Comparison of ENCODE assay signal across 8 cellular contexts in the genomic region with DNA sequence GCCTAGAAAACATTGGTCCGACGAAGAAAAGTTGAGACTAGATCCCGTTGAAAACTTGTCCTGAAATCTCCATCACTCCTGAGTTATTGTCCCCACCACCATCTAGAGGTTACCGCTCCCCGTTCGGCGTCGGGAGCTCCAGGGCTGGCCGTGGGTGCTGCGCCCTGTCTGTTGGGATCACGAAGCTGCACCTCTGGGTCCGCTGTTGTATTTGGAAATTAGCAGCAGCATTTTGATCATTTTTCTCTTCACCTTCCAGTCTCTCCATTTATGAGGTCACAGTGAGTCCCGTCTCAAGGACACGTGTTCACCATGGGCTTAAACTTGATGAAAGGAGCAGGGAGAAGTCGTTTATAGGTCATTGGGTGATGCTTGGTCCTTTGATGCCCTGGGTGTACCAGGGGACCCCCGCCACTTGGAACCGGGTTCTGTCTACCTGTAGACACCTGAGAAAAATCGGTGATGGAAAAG. TPM values are rescaled to one million over a fixed set of nuclear protein-coding genes. Genes with fewer than 3 reads are reported as not detected.
DNase-seq lines count a peak whose midpoint lies in the region; ATAC-seq and TF ChIP-seq lines count a peak whose summit lies in the region.

No MANE protein-coding gene starts in this region.

- H2BK120ac ChIP-seq in mesendoderm (ENCODE audit: low read depth, low read length): no peak overlapping the region

- H3K27me3 Mint-ChIP-seq in HFFc6 (ENCODE audit: insufficient read depth) (no peaks in the 10 kb centered on the region; the same call in none of the 2 replicates), brain (peaks cover 7% of the 10 kb centered on the region)

- DNase-seq in A673 (ENCODE audit: low spot score) (no peak), HFFc6 (no peak), mesendoderm (no peak), uterus (no peak), NCI-H2171 treated with DMSO at 0.1 percent for 48 hours (lab: John Stamatoyannopoulos, UW) (no peak)

- WGBS in mesendoderm (ENCODE audit: extremely low coverage, insufficient coverage, low lambda C conversion rate): no CpG with 5 or more reads among the region's 18 CpGs

- H3K56ac ChIP-seq in mesendoderm (ENCODE audit: low read length): peak overlapping the region; percentile 90

- H3K27ac Mint-ChIP-seq in HFFc6: peak overlapping the region; percentile 79
- peak overlapping the region; percentile 84 to 99 (median 96) for H3K27ac Mint-ChIP-seq in brain

- ATAC-seq in HG02678 (IDR thresholded peaks at IDR 0.05; ENCODE audit: unreplicated experiment) (no peak), HG02973 (IDR thresholded peaks at IDR 0.05; ENCODE audit: unreplicated experiment) (no peak)

- H3K36me3 ChIP-seq in A673 (ENCODE audit: insufficient read depth, low read length, poor library complexity, severe bottlenecking): peaks cover 24% of the 10 kb centered on the region
- peaks cover 9% of the 10 kb centered on the region for H3K36me3 ChIP-seq in mesendoderm (ENCODE audit: control insufficient read depth, insufficient read depth, low read length)
- no peaks in the 10 kb centered on the region for H3K36me3 ChIP-seq in uterus

- no peak overlapping the region for H2BK15ac ChIP-seq in mesendoderm (replicated peaks; ENCODE audit: low read depth)

- no peaks in the 10 kb centered on the region for H3K4me1 ChIP-seq in A673 (ENCODE audit: insufficient read depth, low read length, poor library complexity, severe bottlenecking)
- H3K4me1 ChIP-seq in mesendoderm (ENCODE audit: control insufficient read depth, low read depth, low read length): peaks cover 5% of the 10 kb centered on the region
- peaks cover 8 to 9% of the 10 kb centered on the region in 2 donors for H3K4me1 ChIP-seq in uterus

- peak overlapping the region; percentile 99 for H3K4ac ChIP-seq in mesendoderm (ENCODE audit: low read depth, low read length)

- no peak overlapping the region for H4K8ac ChIP-seq in mesendoderm (ENCODE audit: low read depth, low read length)

- peak overlapping the region; percentile 54 for H3K23ac ChIP-seq in mesendoderm (ENCODE audit: low read length)

- CTCF ChIA-PET in A673 (lab: Charles Lee): interaction anchor here (1.0 kb wide), 1 partner anchor 769 kb away, joined by 5 read pairs; no protein-coding TSS in a partner anchor

- H3K4me3 Mint-ChIP-seq in HFFc6 (peak overlapping the region; percentile 95), brain (peak overlapping the region; percentile 91 to 99 (median 98))

- peaks cover 31% of the 10 kb centered on the region for H3K79me2 ChIP-seq in mesendoderm (ENCODE audit: control insufficient read depth, insufficient read depth, low read length)

- H2BK5ac ChIP-seq in mesendoderm (ENCODE audit: low read length): no peak overlapping the region

- H3K4me2 ChIP-seq in mesendoderm (ENCODE audit: low read length): peak overlapping the region; percentile 82

- TF ChIP-seq CTCF in A673 (conservative IDR thresholded peaks at IDR 0.05; ENCODE audit: low read depth, low read length) (no peak), HFFc6 (IDR thresholded peaks at IDR 0.05) (no peak), brain (conservative IDR thresholded peaks at IDR 0.05) (no peak), uterus (IDR thresholded peaks at IDR 0.05) (no peak)

- peaks cover 38% of the 10 kb centered on the region for H3K36me3 Mint-ChIP-seq in HFFc6 (ENCODE audit: low read depth)
- H3K36me3 Mint-ChIP-seq in brain: peaks cover 29% of the 10 kb centered on the region

- H3K27me3 ChIP-seq in A673 (replicated peaks; ENCODE audit: insufficient read depth, low read depth, low read length, poor library complexity) (no peaks in the 10 kb centered on the region), mesendoderm (ENCODE audit: insufficient read depth, low read length, poor library complexity) (no peaks in the 10 kb centered on the region), uterus (no peaks in the 10 kb centered on the region)

- intact Hi-C loops in A673 (cut with micrococcal nuclease; ENCODE audit: unreplicated experiment) (loop anchor here (5.0 kb wide), 3 partner anchors 297 to 818 kb away; a partner anchor contains a TSS), uterus (cut with DNase I; ENCODE audit: low total_unique reads) (no loop called here)

- no peak for TF ChIP-seq POLR2A in uterus (IDR thresholded peaks at IDR 0.05)

- H3K79me1 ChIP-seq in mesendoderm (ENCODE audit: low read length): peaks cover 20% of the 10 kb centered on the region

- H3K9me3 ChIP-seq in A673 (ENCODE audit: low read depth, low read length, poor library complexity, severe bottlenecking): no peaks in the 10 kb centered on the region
- H3K9me3 ChIP-seq in uterus: no peaks in the 10 kb centered on the region

- peak overlapping the region; percentile 90 for H3K9ac ChIP-seq in mesendoderm (ENCODE audit: low read length)

- H3K4me1 Mint-ChIP-seq in HFFc6 (ENCODE audit: low read depth) (peaks cover 54% of the 10 kb centered on the region), brain (peaks cover 61% of the 10 kb centered on the region)

- peak overlapping the region; percentile 1 for H2AK5ac ChIP-seq in mesendoderm (ENCODE audit: low read length)

- H3K27ac ChIP-seq in A673 (ENCODE audit: low read depth, low read length, poor library complexity, severe bottlenecking) (peak overlapping the region; percentile 70), mesendoderm (ENCODE audit: low read depth, low read length) (no peak overlapping the region), uterus (peak overlapping the region; percentile 91 to 96)

- POLR2A ChIA-PET in A673 (lab: Charles Lee; ENCODE audit: low non-redundant PET): interaction anchor here (0.6 to 0.8 kb wide), 2 partner anchors 26 to 1142 kb away, joined by 3 read pairs; no protein-coding TSS in a partner anchor

- H3K4me3 ChIP-seq in A673 (ENCODE audit: low read depth, low read length, poor library complexity, severe bottlenecking) (peak overlapping the region; percentile 79), mesendoderm (ENCODE audit: low read length) (peak overlapping the region; percentile 95), uterus (peak overlapping the region; percentile 78 to 96)

- no TSS peak for BruUV-seq in A673 (replicated peaks; lab: Mats Ljungman, UMichigan)

- H4K5ac ChIP-seq in mesendoderm (ENCODE audit: low read length): no peak overlapping the region

- H3K18ac ChIP-seq in mesendoderm (ENCODE audit: low read length): peak overlapping the region; percentile 79

- H3K9me3 Mint-ChIP-seq in HFFc6: no peaks in the 10 kb centered on the region
- H3K9me3 Mint-ChIP-seq in brain: peaks cover 0 to 6% (median 0%) of the 10 kb centered on the region in 5 experiments

RNA-seq across cellular contexts. Expression of a gene that starts 0.6 kb away (rescaled TPM):
- 82.8 and 106 TPM in 2 replicates for total RNA-seq in A673 (2021)
- total RNA-seq in HFFc6 (2021; fragmentation: NEBNext Ultra II Directional; extraction: Animal tissue kit (Norgen Biotek cat#: 25700)): 100 to 1,000 TPM; 157 to 196 (median 179) TPM
- polyA plus RNA-seq in brain (ENCODE audit: insufficient read depth, low read depth, low replicate concordance): 60.3 TPM
- 202 TPM for polyA plus RNA-seq in mesendoderm (2013, experiment 1 of 2)
- polyA plus RNA-seq in mesendoderm (2013, experiment 2 of 2): 199 TPM
- 10 to 100 TPM; 14.7 to 60.6 (median 28.8) TPM for total RNA-seq in uterus

RNA-seq across cellular contexts. Expression of a gene that starts 5.4 kb away (rescaled TPM):
- 26.8 and 27.0 TPM in 2 replicates for total RNA-seq in A673 (2021)
- 10 to 100 TPM; 25.8 to 30.6 (median 29.2) TPM for total RNA-seq in HFFc6 (2021; fragmentation: NEBNext Ultra II Directional; extraction: Animal tissue kit (Norgen Biotek cat#: 25700))
- polyA plus RNA-seq in brain (ENCODE audit: insufficient read depth, low read depth, low replicate concordance): 25.2 TPM
- 39.4 TPM for polyA plus RNA-seq in mesendoderm (2013, experiment 1 of 2)
- polyA plus RNA-seq in mesendoderm (2013, experiment 2 of 2): 38.7 TPM
- 10 to 100 TPM; 21.2 to 38.9 (median 28.1) TPM for total RNA-seq in uterus
